Comparison of ENCODE assay signal across 36 cellular contexts in the genomic region with DNA sequence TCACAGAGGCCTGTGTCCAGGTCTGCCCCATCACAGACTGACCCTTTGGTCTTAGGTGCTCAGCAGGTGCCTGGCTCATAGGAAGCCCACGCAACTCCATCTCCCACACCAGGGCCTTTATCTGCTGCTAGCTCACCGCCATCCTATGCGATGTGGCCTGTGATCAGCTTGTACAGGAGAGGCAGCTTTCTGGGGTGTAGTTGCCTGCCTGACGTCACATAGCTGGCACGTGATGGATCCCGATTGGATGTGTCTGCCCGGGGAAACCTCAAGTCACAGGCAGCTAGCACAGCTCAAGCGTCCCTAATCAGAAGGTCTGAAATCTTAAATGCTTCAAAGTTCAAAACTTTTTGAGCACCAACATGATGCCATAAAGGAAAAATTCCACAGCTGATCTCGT. TPM values are rescaled to one million over a fixed set of nuclear protein-coding genes. Genes with fewer than 3 reads are reported as not detected.
"Had no signal": no experiment of that assay in that cellular context is flagged by ENCODE, and none has a peak within 500 bp of the region (broad histone marks: within the 10 kb centered on the region; RNA-seq: fewer than 3 reads in every experiment).

No MANE protein-coding gene starts in this region.

- H3K27me3 ChIP-seq: body of pancreas, cardiac muscle cell had no signal

- H3K36me3 ChIP-seq: cardiac muscle cell had no signal

- H3K9me3 ChIP-seq: body of pancreas had no signal

- H3K4me3 ChIP-seq: body of pancreas, cardiac muscle cell had no signal

- FAIRE-seq: astrocyte, bronchial epithelial cell, TTC549 had no signal

- H3K4me1 Mint-ChIP-seq: activated B cell treated with CpG ODN at 0.5 μM for 24 hours; activated CD4-positive, alpha-beta T cell treated with anti-CD3 and anti-CD28 coated beads, Interleukin-2, amount 10 ng/mL, durations not matched to agents 24 days and 14 days; activated naive CD4-positive, alpha-beta T cell treated with anti-CD3 and anti-CD28 coated beads, Interleukin-2, amount 10 ng/mL, durations not matched to agents 7 days and 5 days; activated naive CD4-positive, alpha-beta T cell treated with anti-CD3 and anti-CD28 coated beads, Interleukin-2, amount 50 U/mL, for 24 hours; activated naive CD8-positive, alpha-beta T cell treated with anti-CD3 and anti-CD28 coated beads, Interleukin-2, amount 10 ng/mL, durations not matched to agents 7 days and 5 days; activated naive CD8-positive, alpha-beta T cell treated with anti-CD3 and anti-CD28 coated beads, Interleukin-2, amount 50 U/mL, for 24 hours; central memory CD8-positive, alpha-beta T cell had no signal

- H3K9me3 Mint-ChIP-seq: activated B cell treated with CpG ODN at 0.5 μM for 24 hours; activated CD4-positive, alpha-beta memory T cell treated with anti-CD3 and anti-CD28 coated beads for 36 hours; activated CD4-positive, alpha-beta T cell treated with anti-CD3 and anti-CD28 coated beads, Interleukin-2, amount 10 ng/mL, durations not matched to agents 24 days and 14 days; activated CD8-positive, alpha-beta T cell treated with anti-CD3 and anti-CD28 coated beads for 36 hours; activated naive CD4-positive, alpha-beta T cell treated with anti-CD3 and anti-CD28 coated beads, Interleukin-2, amount 10 ng/mL, durations not matched to agents 7 days and 5 days; activated naive CD4-positive, alpha-beta T cell treated with anti-CD3 and anti-CD28 coated beads, Interleukin-2, amount 50 U/mL, for 24 hours; activated naive CD8-positive, alpha-beta T cell treated with anti-CD3 and anti-CD28 coated beads, Interleukin-2, amount 10 ng/mL, durations not matched to agents 7 days and 5 days; activated naive CD8-positive, alpha-beta T cell treated with anti-CD3 and anti-CD28 coated beads, Interleukin-2, amount 50 U/mL, for 24 hours; activated T-cell treated with anti-CD3 and anti-CD28 coated beads, Interleukin-2, amount 50 U/mL, for 24 hours; activated T-helper 2 cell treated with anti-CD3 and anti-CD28 coated beads, Interferon-gamma antibody, Interleukin-2, Interleukin-4, amounts not matched to agents 10 μg/mL and 5 μg/mL and 100 μg/mL, durations not matched to agents 14 hours and 24 hours and 36 hours; central memory CD8-positive, alpha-beta T cell; T-helper 1 cell treated with Interleukin-12 subunit alpha and Interleukin-12 subunit beta and Interleukin-4 antibody, amounts not matched to agents 30 μg/mL and 1 μg/mL, for 36 hours; T-helper 2 cell treated with Interferon-gamma antibody and Interleukin-4, amounts not matched to agents 5 μg/mL and 100 μg/mL, for 36 hours had no signal

- H3K27ac Mint-ChIP-seq: activated B cell treated with CpG ODN at 0.5 μM for 24 hours; activated CD4-positive, alpha-beta memory T cell treated with anti-CD3 and anti-CD28 coated beads for 36 hours; activated CD4-positive, alpha-beta T cell treated with anti-CD3 and anti-CD28 coated beads, Interleukin-2, amount 10 ng/mL, durations not matched to agents 24 days and 14 days; activated CD8-positive, alpha-beta T cell treated with anti-CD3 and anti-CD28 coated beads for 36 hours; activated naive CD4-positive, alpha-beta T cell treated with anti-CD3 and anti-CD28 coated beads, Interleukin-2, amount 10 ng/mL, durations not matched to agents 7 days and 5 days; activated naive CD4-positive, alpha-beta T cell treated with anti-CD3 and anti-CD28 coated beads, Interleukin-2, amount 50 U/mL, for 24 hours; activated naive CD8-positive, alpha-beta T cell; activated naive CD8-positive, alpha-beta T cell treated with anti-CD3 and anti-CD28 coated beads, Interleukin-2, amount 10 ng/mL, durations not matched to agents 7 days and 5 days; activated naive CD8-positive, alpha-beta T cell treated with anti-CD3 and anti-CD28 coated beads, Interleukin-2, amount 50 U/mL, for 24 hours; activated T-cell treated with anti-CD3 and anti-CD28 coated beads, Interleukin-2, amount 50 U/mL, for 24 hours; activated T-helper 2 cell treated with anti-CD3 and anti-CD28 coated beads, Interferon-gamma antibody, Interleukin-2, Interleukin-4, amounts not matched to agents 10 μg/mL and 5 μg/mL and 100 μg/mL, durations not matched to agents 14 hours and 24 hours and 36 hours; T-helper 1 cell treated with Interleukin-12 subunit alpha and Interleukin-12 subunit beta and Interleukin-4 antibody, amounts not matched to agents 30 μg/mL and 1 μg/mL, for 36 hours; T-helper 2 cell treated with Interferon-gamma antibody and Interleukin-4, amounts not matched to agents 5 μg/mL and 100 μg/mL, for 36 hours had no signal

- H3K27ac ChIP-seq: body of pancreas, cardiac muscle cell, VCaP had no signal

- DNase-seq: activated B cell treated with CpG ODN at 0.5 μM for 24 hours; activated CD4-positive, alpha-beta memory T cell treated with anti-CD3 and anti-CD28 coated beads for 36 hours; activated CD4-positive, alpha-beta T cell treated with anti-CD3 and anti-CD28 coated beads for 4 hours; activated CD4-positive, alpha-beta T cell treated with anti-CD3 and anti-CD28 coated beads, Interleukin-2, amount 10 ng/mL, durations not matched to agents 24 days and 14 days; activated CD4-positive, alpha-beta T cell treated with anti-CD3 and anti-CD28 coated beads, Interleukin-2, amount 50 U/mL, for 1 hour; activated CD4-positive, alpha-beta T cell treated with anti-CD3 and anti-CD28 coated beads, Interleukin-2, amount 50 U/mL, for 4 hours; activated CD4-positive, CD25-positive, alpha-beta regulatory T cell treated with anti-CD3 and anti-CD28 coated beads, Interleukin-2, amount 50 U/mL, for 72 hours; activated CD8-positive, alpha-beta memory T cell treated with anti-CD3 and anti-CD28 coated beads, Interleukin-2, amount 50 U/mL, for 4 hours; activated CD8-positive, alpha-beta T cell treated with anti-CD3 and anti-CD28 coated beads for 36 hours; activated effector memory CD4-positive, alpha-beta T cell treated with Interleukin-2 at 50 U/mL for 16 hours; activated gamma-delta T cell; activated naive CD4-positive, alpha-beta T cell treated with anti-CD3 and anti-CD28 coated beads, Interleukin-2, amount 10 ng/mL, durations not matched to agents 7 days and 5 days; activated naive CD4-positive, alpha-beta T cell treated with Interleukin-2 at 50 U/mL for 16 hours; activated naive CD8-positive, alpha-beta T cell treated with anti-CD3 and anti-CD28 coated beads, Interleukin-2, amount 10 ng/mL, durations not matched to agents 7 days and 5 days; activated naive CD8-positive, alpha-beta T cell treated with anti-CD3 and anti-CD28 coated beads, Interleukin-2, amount 50 U/mL, for 24 hours; activated T-cell treated with anti-CD3 and anti-CD28 coated beads, Interleukin-2, amount 50 U/mL, for 24 hours; activated T-cell treated with anti-CD3 and anti-CD28 coated beads, Interleukin-2, amount 50 U/mL, for 48 hours; aorta; body of pancreas; cerebellar nuclear complex; T-helper 1 cell; T-helper 2 cell; T-helper 9 cell had no signal

- H3K4me1 ChIP-seq: body of pancreas had no signal

- H3K4me3 Mint-ChIP-seq: activated B cell treated with CpG ODN at 0.5 μM for 24 hours; activated CD4-positive, alpha-beta memory T cell treated with anti-CD3 and anti-CD28 coated beads for 36 hours; activated CD4-positive, alpha-beta T cell treated with anti-CD3 and anti-CD28 coated beads, Interleukin-2, amount 10 ng/mL, durations not matched to agents 24 days and 14 days; activated CD8-positive, alpha-beta T cell treated with anti-CD3 and anti-CD28 coated beads for 36 hours; activated naive CD4-positive, alpha-beta T cell treated with anti-CD3 and anti-CD28 coated beads, Interleukin-2, amount 10 ng/mL, durations not matched to agents 7 days and 5 days; activated naive CD4-positive, alpha-beta T cell treated with anti-CD3 and anti-CD28 coated beads, Interleukin-2, amount 50 U/mL, for 24 hours; activated naive CD8-positive, alpha-beta T cell; activated naive CD8-positive, alpha-beta T cell treated with anti-CD3 and anti-CD28 coated beads, Interleukin-2, amount 10 ng/mL, durations not matched to agents 7 days and 5 days; activated naive CD8-positive, alpha-beta T cell treated with anti-CD3 and anti-CD28 coated beads, Interleukin-2, amount 50 U/mL, for 24 hours; activated T-cell treated with anti-CD3 and anti-CD28 coated beads, Interleukin-2, amount 50 U/mL, for 24 hours; central memory CD8-positive, alpha-beta T cell; T-helper 1 cell treated with Interleukin-12 subunit alpha and Interleukin-12 subunit beta and Interleukin-4 antibody, amounts not matched to agents 30 μg/mL and 1 μg/mL, for 36 hours; T-helper 2 cell treated with Interferon-gamma antibody and Interleukin-4, amounts not matched to agents 5 μg/mL and 100 μg/mL, for 36 hours had no signal

- H3K27me3 Mint-ChIP-seq: activated B cell treated with CpG ODN at 0.5 μM for 24 hours; activated CD4-positive, alpha-beta memory T cell treated with anti-CD3 and anti-CD28 coated beads for 36 hours; activated CD4-positive, alpha-beta T cell treated with anti-CD3 and anti-CD28 coated beads, Interleukin-2, amount 10 ng/mL, durations not matched to agents 24 days and 14 days; activated CD8-positive, alpha-beta T cell treated with anti-CD3 and anti-CD28 coated beads for 36 hours; activated naive CD4-positive, alpha-beta T cell treated with anti-CD3 and anti-CD28 coated beads, Interleukin-2, amount 50 U/mL, for 24 hours had no signal

- H3K36me3 Mint-ChIP-seq: activated CD4-positive, alpha-beta memory T cell treated with anti-CD3 and anti-CD28 coated beads for 36 hours; activated naive CD4-positive, alpha-beta T cell treated with anti-CD3 and anti-CD28 coated beads, Interleukin-2, amount 10 ng/mL, durations not matched to agents 7 days and 5 days; activated naive CD4-positive, alpha-beta T cell treated with anti-CD3 and anti-CD28 coated beads, Interleukin-2, amount 50 U/mL, for 24 hours; activated naive CD8-positive, alpha-beta T cell; activated naive CD8-positive, alpha-beta T cell treated with anti-CD3 and anti-CD28 coated beads, Interleukin-2, amount 10 ng/mL, durations not matched to agents 7 days and 5 days had no signal

RNA-seq across cellular contexts. Expression of a gene that starts 41.2 kb away (rescaled TPM):
- total RNA-seq: activated B cell treated with CpG ODN at 0.5 μM for 24 hours; activated CD4-positive, alpha-beta memory T cell treated with anti-CD3 and anti-CD28 coated beads for 36 hours; activated CD4-positive, alpha-beta T cell treated with anti-CD3 and anti-CD28 coated beads, Interleukin-2, amount 10 ng/mL, durations not matched to agents 24 days and 14 days; activated CD8-positive, alpha-beta memory T cell treated with anti-CD3 and anti-CD28 coated beads for 36 hours; activated CD8-positive, alpha-beta T cell treated with anti-CD3 and anti-CD28 coated beads for 36 hours; activated naive CD8-positive, alpha-beta T cell treated with anti-CD3 and anti-CD28 coated beads, Interleukin-2, amount 10 ng/mL, durations not matched to agents 7 days and 5 days; activated T-helper 2 cell treated with anti-CD3 and anti-CD28 coated beads, Interferon-gamma antibody, Interleukin-2, Interleukin-4, amounts not matched to agents 10 μg/mL and 5 μg/mL and 100 μg/mL, durations not matched to agents 14 hours and 24 hours and 36 hours; bronchial epithelial cell; cardiac muscle cell had no signal
- polyA plus RNA-seq: adipose tissue, aorta, cardiac muscle cell had no signal
